In genomic region chrX:55210931-55211677, GRCh38 we compare ENCODE assay signal across 2 cellular contexts.
TF ChIP-seq lines count a peak whose summit lies in the region.

No MANE protein-coding gene starts in this region.

TF ChIP-seq in SK-N-SH, 30 proteins besides CTCF, POLR2A, EP300 and RAD21:
- 0 out of 2 replicates have a peak, but pooled peaks have one; percentile 9 for TF ChIP-seq SMC3 (IDR thresholded peaks at IDR 0.05; ENCODE audit: low read depth, low read length)
- no peak for TF ChIP-seq SIN3A (IDR thresholded peaks at IDR 0.05; ENCODE audit: borderline replicate concordance, low read depth, low read length)

TF ChIP-seq in HepG2, 621 proteins besides CTCF, POLR2A, EP300 and RAD21:
- 0 out of 2 replicates have a peak, but pooled peaks have one; percentile 28 for TF ChIP-seq ZNF20 (CRISPR knock-in tag; IDR thresholded peaks at IDR 0.05)
- TF ChIP-seq NFYC (CRISPR knock-in tag; IDR thresholded peaks at IDR 0.05), result peak; percentile 65
- TF ChIP-seq MBD4 (IDR thresholded peaks at IDR 0.05; ENCODE audit: borderline replicate concordance, low read length), result no peak
- 0 out of 2 replicates have a peak, but pooled peaks have one; percentile 24 for TF ChIP-seq RFXAP (CRISPR knock-in tag; IDR thresholded peaks at IDR 0.05; ENCODE audit: borderline replicate concordance)
- peak in 1 of 2 experiments; percentile 43; a peak in 2 of 4 replicates for TF ChIP-seq NR2F1 (CRISPR knock-in tag; IDR thresholded peaks at IDR 0.05)
- peak; percentile 23; the same call in 1 of the 2 replicates for TF ChIP-seq STAG1 (CRISPR knock-in tag; IDR thresholded peaks at IDR 0.05)
- peak; percentile 50; the same call in 1 of the 2 replicates for TF ChIP-seq ZMYM4 (CRISPR knock-in tag; IDR thresholded peaks at IDR 0.05)
- peak; percentile 77 for TF ChIP-seq NFYB (CRISPR knock-in tag; IDR thresholded peaks at IDR 0.05)
- TF ChIP-seq BCL6 (CRISPR knock-in tag; IDR thresholded peaks at IDR 0.05), result no peak
TF ChIP-seq in HepG2: peak in this region for 7.
